In genomic region chr9:118961857-118962256, GRCh38 we compare ENCODE assay signal across 10 cellular contexts.
DNase-seq lines count a peak whose midpoint lies in the region; ATAC-seq and TF ChIP-seq lines count a peak whose summit lies in the region.
"Had no signal": no experiment of that assay in that cellular context is flagged by ENCODE, and none has a peak within 500 bp of the region (broad histone marks: within the 10 kb centered on the region; RNA-seq: fewer than 3 reads in every experiment).

No MANE protein-coding gene starts in this region.

- H3K4me3 Mint-ChIP-seq in T-helper 17 cell = no peak overlapping the region
- H3K4me3 Mint-ChIP-seq: CD4-positive, alpha-beta memory T cell had no signal

- H3K36me3 ChIP-seq in mesodermal cell (ENCODE audit: control insufficient read depth, insufficient read depth, low read length) (no peaks in the 10 kb centered on the region), Peyer's patch (no peaks in the 10 kb centered on the region)

- no peaks in the 10 kb centered on the region for H3K9me3 ChIP-seq in mesodermal cell (ENCODE audit: control insufficient read depth, low read length)
- no peaks in the 10 kb centered on the region for H3K9me3 ChIP-seq in Peyer's patch
- no peaks in the 10 kb centered on the region for H3K9me3 ChIP-seq in T-helper 17 cell (ENCODE audit: control insufficient read depth, low read length, poor library complexity, severe bottlenecking)

- H3K27ac ChIP-seq in mesodermal cell (ENCODE audit: low read depth, low read length, severe bottlenecking) = peak overlapping the region; percentile 92
- no peak overlapping the region for H3K27ac ChIP-seq in Peyer's patch

- TF ChIP-seq CTCF in epithelial cell of esophagus (IDR thresholded peaks at IDR 0.05; ENCODE audit: insufficient read depth, low read depth, low read length, missing control alignments) = no peak
- TF ChIP-seq CTCF in Peyer's patch (IDR thresholded peaks at IDR 0.05) = no peak

- DNase-seq in AG08396 (ENCODE audit: low spot score) = peak; percentile 65
- peak; percentile 71 for DNase-seq in HT1080 (ENCODE audit: low read depth)
- peak; percentile 25 for DNase-seq in epithelial cell of esophagus (ENCODE audit: low read depth)
- DNase-seq in Peyer's patch = no peak
- DNase-seq in T-helper 17 cell = no peak
- DNase-seq: CD4-positive, alpha-beta memory T cell; glutamatergic neuron had no signal

- H3K27me3 Mint-ChIP-seq in T-helper 17 cell = no peaks in the 10 kb centered on the region
- H3K27me3 Mint-ChIP-seq: CD4-positive, alpha-beta memory T cell had no signal

- ATAC-seq in HG03378 (IDR thresholded peaks at IDR 0.05; ENCODE audit: unreplicated experiment) (no peak), GM18517 (IDR thresholded peaks at IDR 0.05; ENCODE audit: unreplicated experiment) (no peak), T-helper 17 cell (no peak)

- WGBS in mesodermal cell (ENCODE audit: insufficient coverage in 2 of 2), 2 experiments = 11% methylated on average over 1 of the region's 1 CpG; no CpG with 5 or more reads in 1 of the 2 experiments

- H3K4me1 ChIP-seq in mesodermal cell (ENCODE audit: control insufficient read depth, insufficient read depth, low read length, poor library complexity, severe bottlenecking) (peaks cover 6% of the 10 kb centered on the region), Peyer's patch (no peaks in the 10 kb centered on the region)

- H3K4me3 ChIP-seq in epithelial cell of esophagus (ENCODE audit: low read length) (no peak overlapping the region), mesodermal cell (ENCODE audit: extremely low read depth, insufficient read depth, low read length, poor library complexity, severe bottlenecking) (no peak overlapping the region), Peyer's patch (no peak overlapping the region)

- no peak overlapping the region for H3K27ac Mint-ChIP-seq in T-helper 17 cell
- H3K27ac Mint-ChIP-seq: CD4-positive, alpha-beta memory T cell had no signal

- H3K36me3 Mint-ChIP-seq in T-helper 17 cell (ENCODE audit: low read depth) = no peaks in the 10 kb centered on the region
- H3K36me3 Mint-ChIP-seq: CD4-positive, alpha-beta memory T cell had no signal

- no peaks in the 10 kb centered on the region for H3K27me3 ChIP-seq in Peyer's patch

- no peaks in the 10 kb centered on the region for H3K4me1 Mint-ChIP-seq in T-helper 17 cell
- H3K4me1 Mint-ChIP-seq: CD4-positive, alpha-beta memory T cell had no signal

- TF ChIP-seq POLR2A in Peyer's patch (IDR thresholded peaks at IDR 0.05) = no peak

Comparison
In these comparisons a context has a peak if more than half of its experiments do, and no peak if none do; other contexts are left out.
1. DNase-seq: peak in AG08396 (single experiment), HT1080 (single experiment) and epithelial cell of esophagus (single experiment); none in Peyer's patch (0 of 3) and T-helper 17 cell (0 of 3).